Comparison of ENCODE assay signal across 7 cellular contexts in the genomic region with DNA sequence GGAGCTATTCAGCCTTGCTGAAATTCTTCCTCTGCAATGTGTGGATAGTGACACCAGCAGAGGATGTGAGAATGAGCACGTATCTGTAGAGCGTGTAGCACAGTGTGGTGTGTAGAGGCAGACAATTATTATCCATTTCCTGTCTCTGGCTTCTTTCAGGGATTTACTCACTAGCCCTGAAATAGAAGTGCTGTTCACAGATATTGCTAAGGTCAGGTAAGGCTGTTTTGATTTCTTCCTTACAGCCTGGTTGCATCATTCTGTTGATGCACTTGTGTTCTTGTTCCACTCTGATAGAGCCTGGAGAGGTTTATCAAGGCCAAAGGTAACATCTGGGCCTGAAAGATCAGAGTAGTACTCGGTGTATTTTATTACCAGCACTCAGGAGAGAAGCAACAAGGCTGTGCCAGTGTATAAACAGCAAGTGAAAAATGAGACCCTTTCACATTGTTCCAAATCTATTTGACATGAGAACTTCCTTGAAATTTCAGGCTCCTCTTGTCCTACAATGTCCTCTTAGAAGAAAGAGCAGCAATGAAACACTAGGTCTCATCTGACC. TPM values are rescaled to one million over a fixed set of nuclear protein-coding genes. Genes with fewer than 3 reads are reported as not detected.
DNase-seq lines count a peak whose midpoint lies in the region; ATAC-seq, FAIRE-seq and TF ChIP-seq lines count a peak whose summit lies in the region.

No MANE protein-coding gene starts in this region.

- no TSS peak for BruUV-seq in K562 (replicated peaks; lab: Mats Ljungman, UMichigan)

- no peaks in the 10 kb centered on the region for H3K9me1 ChIP-seq in K562 (ENCODE audit: control insufficient read depth, insufficient read depth, low read length)

- POLR2A ChIA-PET in K562 (lab: Yijun Ruan, JAX), result interaction anchor here (1.2 to 1.4 kb wide), 3 partner anchors 16 to 37 kb away, joined by 3 to 4 read pairs (median 3); a partner anchor contains a TSS

- intact Hi-C loops in K562 (cut with micrococcal nuclease), result loop anchor here (1.0 to 2.0 kb wide), 2 partner anchors 14 to 31 kb away; no protein-coding TSS in a partner anchor

- in situ Hi-C loops in K562 (cut with MboI), result no loop called here

- H2AFZ ChIP-seq in K562 (ENCODE audit: low read depth, low read length), result 0 out of 2 replicates have a peak overlapping the region, but pooled peaks have one; percentile 21

- H3K79me2 ChIP-seq in K562 (ENCODE audit: control insufficient read depth, insufficient read depth, low read length), result no peaks in the 10 kb centered on the region

- TF ChIP-seq RAD21 in K562 (CRISPR knock-in tag; conservative IDR thresholded peaks at IDR 0.05 in 1 of 2, IDR thresholded peaks at IDR 0.05 in 1 of 2), result peak in 1 of 2 experiments; percentile 54; a peak in 2 of 4 replicates

- CTCF ChIA-PET in K562 (lab: Yijun Ruan, JAX; ENCODE audit: low intra/inter-chr PET ratio), result no interaction called here

- no peaks in the 10 kb centered on the region for H4K20me1 ChIP-seq in K562 (replicated peaks; ENCODE audit: control insufficient read depth, insufficient read depth, low read length)

- FAIRE-seq in K562 (lab: Jason Lieb, UNC), result peak; percentile 86

- H3K27me3 ChIP-seq in K562 (ENCODE audit: control insufficient read depth in 2 of 2, insufficient read depth in 2 of 2, low read length in 2 of 2), result no peaks in the 10 kb centered on the region

- no peaks in the 10 kb centered on the region for H3K9me3 ChIP-seq in K562 (replicated peaks; ENCODE audit: control insufficient read depth, insufficient read depth, low read depth, low read length)

- 7% methylated on average over 3 of the region's 3 CpGs for WGBS in K562 (ENCODE audit: insufficient coverage, low coverage, missing lambda C conversion rate)

- DNase-seq in NCI-H1417 treated with DMSO at 0.1 percent for 48 hours (lab: John Stamatoyannopoulos, UW), result peak; percentile 18
- DNase-seq in K562 (ENCODE audit: extremely low read depth in 1 of 4, low spot score in 3 of 4), result peak; percentile 41 to 79 (median 60)
- DNase-seq in renal cortical epithelial cell (ENCODE audit: low read depth), result peak; percentile 77
- no peak for DNase-seq in NCI-H446 (lab: John Stamatoyannopoulos, UW)
- no peak for DNase-seq in activated CD4-positive, alpha-beta T cell treated with anti-CD3 and anti-CD28 coated beads for 1 hour

- peaks cover 3% of the 10 kb centered on the region; the same call in 1 of the 3 replicates for H3K36me3 ChIP-seq in K562 (ENCODE audit: control insufficient read depth, insufficient read depth, low read length)

- H3K4me3 ChIP-seq in K562, result no peak overlapping the region

- no peak for TF ChIP-seq CTCF in K562 (IDR thresholded peaks at IDR 0.05 in 2 of 3, conservative IDR thresholded peaks at IDR 0.05 in 1 of 3; ENCODE audit: insufficient read depth in 2 of 3, low read depth in 1 of 3, low read length in 3 of 3)

- peak; percentile 100 for TF ChIP-seq EP300 in K562 (IDR thresholded peaks at IDR 0.05; ENCODE audit: low read length)

- no peak for TF ChIP-seq POLR2A in K562 (conservative IDR thresholded peaks at IDR 0.05)

- peak; percentile 58 for ATAC-seq in GM18867 (IDR thresholded peaks at IDR 0.05; ENCODE audit: unreplicated experiment)
- peak; percentile 97 for ATAC-seq in K562
- no peak for ATAC-seq in GM21723 (IDR thresholded peaks at IDR 0.05; ENCODE audit: unreplicated experiment)

- H3K4me1 ChIP-seq in K562 (replicated peaks in 1 of 2; ENCODE audit: control insufficient read depth in 2 of 2, insufficient read depth in 2 of 2, low read length in 2 of 2), result peaks cover 0 to 34% of the 10 kb centered on the region in 2 experiments; a peak in 3 of 5 replicates

- H3K4me2 ChIP-seq in K562 (ENCODE audit: insufficient read depth, low read length), result peak overlapping the region; percentile 50

- peak overlapping the region; percentile 81; the same call in 2 of the 3 replicates for H3K27ac ChIP-seq in K562 (ENCODE audit: extremely low read depth, low read depth, low read length)

- peak overlapping the region in 1 of 2 experiments; percentile 61; a peak in 1 of 4 replicates for H3K9ac ChIP-seq in K562 (ENCODE audit: insufficient read depth in 1 of 2, low read depth in 2 of 2, low read length in 2 of 2)

RNA-seq across cellular contexts. Expression of a gene that starts 16.7 kb away (rescaled TPM):
- total RNA-seq in K562 (2011; cell fraction: chromatin; rRNA removed; ENCODE audit: low replicate concordance), result 22.1 and 29.4 TPM in 2 replicates
- total RNA-seq in K562 (2011; cell fraction: nucleolus; rRNA removed), result 20.8 and 24.9 TPM in 2 replicates
- 25.6 and 31.2 TPM in 2 replicates for total RNA-seq in K562 (2011; cell fraction: nucleoplasm; rRNA removed)
- 13.9 and 15.5 TPM in 2 replicates for total RNA-seq in K562 (2014; rRNA removed)
- 17.8 and 19.7 TPM in 2 replicates for total RNA-seq in K562 (2014; rRNA removed; fragmentation: Illumina TruSeq; extraction: Trizol)
- 5.8 and 6.2 TPM in 2 replicates for total RNA-seq in K562 (2015; rRNA removed; fragmentation: Illumina TruSeq; extraction: Trizol)
- 12.5 and 13.1 TPM in 2 replicates for total RNA-seq in K562 (2021)
- 75.0 and 107 TPM in 2 replicates for polyA plus RNA-seq in K562 (2011; rRNA removed)
- 64.8 and 102 TPM in 2 replicates for polyA plus RNA-seq in K562 (2011; cell fraction: cytosol; rRNA removed)
- 27.6 and 70.1 TPM in 2 replicates for polyA plus RNA-seq in K562 (2011; cell fraction: nucleus; rRNA removed)
- polyA plus RNA-seq in K562 (2012), result 19.8 and 63.2 TPM in 2 replicates
- 20.3 and 21.9 TPM in 2 replicates for polyA plus RNA-seq in K562 (2014; fragmentation: Illumina TruSeq; extraction: Trizol)
- polyA plus RNA-seq in K562 (2014; fragmentation: Nextera tagmentation; extraction: Ambion mirVana), result 10 to 100 TPM; 23.2 to 26.7 TPM
- 11.7 and 13.4 TPM in 2 replicates for polyA plus RNA-seq in K562 (2014; rRNA removed)
- 63.5 and 97.5 TPM in 2 replicates for polyA minus RNA-seq in K562 (2011; rRNA and poly(A)+ RNA removed)
- polyA minus RNA-seq in K562 (2011; cell fraction: cytosol; rRNA and poly(A)+ RNA removed), result 36.9 and 46.0 TPM in 2 replicates
- 10.5 and 31.0 TPM in 2 replicates for polyA minus RNA-seq in K562 (2011; cell fraction: nucleus; rRNA and poly(A)+ RNA removed)
- total RNA-seq in renal cortical epithelial cell, result 4.5 and 17.4 TPM in 2 replicates

RNA-seq across cellular contexts. Expression of a gene that starts 36.4 kb away (rescaled TPM):
- 34.6 and 42.7 TPM in 2 replicates for total RNA-seq in K562 (2011; cell fraction: chromatin; rRNA removed; ENCODE audit: low replicate concordance)
- total RNA-seq in K562 (2011; cell fraction: nucleolus; rRNA removed), result 39.7 and 40.9 TPM in 2 replicates
- total RNA-seq in K562 (2011; cell fraction: nucleoplasm; rRNA removed), result 44.7 and 64.3 TPM in 2 replicates
- 21.1 and 33.9 TPM in 2 replicates for total RNA-seq in K562 (2014; rRNA removed)
- 24.7 and 25.8 TPM in 2 replicates for total RNA-seq in K562 (2014; rRNA removed; fragmentation: Illumina TruSeq; extraction: Trizol)
- 20.9 and 22.1 TPM in 2 replicates for total RNA-seq in K562 (2015; rRNA removed; fragmentation: Illumina TruSeq; extraction: Trizol)
- 24.6 and 25.1 TPM in 2 replicates for total RNA-seq in K562 (2021)
- polyA plus RNA-seq in K562 (2011; rRNA removed), result 48.1 and 53.4 TPM in 2 replicates
- polyA plus RNA-seq in K562 (2011; cell fraction: cytosol; rRNA removed), result 45.7 and 51.0 TPM in 2 replicates
- 104 and 138 TPM in 2 replicates for polyA plus RNA-seq in K562 (2011; cell fraction: nucleus; rRNA removed)
- polyA plus RNA-seq in K562 (2012), result 19.2 and 29.0 TPM in 2 replicates
- polyA plus RNA-seq in K562 (2014; fragmentation: Illumina TruSeq; extraction: Trizol), result 23.3 and 26.6 TPM in 2 replicates
- 10 to 100 TPM; 23.6 to 30.6 TPM for polyA plus RNA-seq in K562 (2014; fragmentation: Nextera tagmentation; extraction: Ambion mirVana)
- 38.0 and 56.9 TPM in 2 replicates for polyA plus RNA-seq in K562 (2014; rRNA removed)
- 26.3 and 29.4 TPM in 2 replicates for polyA minus RNA-seq in K562 (2011; rRNA and poly(A)+ RNA removed)
- 14.8 and 17.8 TPM in 2 replicates for polyA minus RNA-seq in K562 (2011; cell fraction: cytosol; rRNA and poly(A)+ RNA removed)
- polyA minus RNA-seq in K562 (2011; cell fraction: nucleus; rRNA and poly(A)+ RNA removed), result 12.9 and 15.8 TPM in 2 replicates
- 10.9 and 14.0 TPM in 2 replicates for total RNA-seq in renal cortical epithelial cell

RNA-seq across cellular contexts. Expression of a gene that starts 38.0 kb away (rescaled TPM):
- 25.9 and 27.2 TPM in 2 replicates for total RNA-seq in K562 (2011; cell fraction: chromatin; rRNA removed; ENCODE audit: low replicate concordance)
- 12.0 and 12.2 TPM in 2 replicates for total RNA-seq in K562 (2011; cell fraction: nucleolus; rRNA removed)
- total RNA-seq in K562 (2011; cell fraction: nucleoplasm; rRNA removed), result 19.9 and 28.7 TPM in 2 replicates
- total RNA-seq in K562 (2014; rRNA removed) (32.8 and 34.6 TPM in 2 replicates), K562 (2014; rRNA removed; fragmentation: Illumina TruSeq; extraction: Trizol) (54.0 and 62.1 TPM in 2 replicates), K562 (2015; rRNA removed; fragmentation: Illumina TruSeq; extraction: Trizol) (54.3 and 60.0 TPM in 2 replicates), K562 (2021) (69.1 and 70.7 TPM in 2 replicates), renal cortical epithelial cell (70.0 and 98.3 TPM in 2 replicates)
- polyA plus RNA-seq in K562 (2011; rRNA removed) (64.3 and 69.8 TPM in 2 replicates), K562 (2014; fragmentation: Illumina TruSeq; extraction: Trizol) (46.3 and 50.1 TPM in 2 replicates), K562 (2014; fragmentation: Nextera tagmentation; extraction: Ambion mirVana) (1 to 10 TPM; 7.8 to 8.5 TPM), K562 (2014; rRNA removed) (34.1 and 39.2 TPM in 2 replicates)
- polyA plus RNA-seq in K562 (2011; cell fraction: cytosol; rRNA removed), result 17.7 and 26.3 TPM in 2 replicates
- polyA plus RNA-seq in K562 (2011; cell fraction: nucleus; rRNA removed), result 19.2 and 24.4 TPM in 2 replicates
- 42.1 and 56.5 TPM in 2 replicates for polyA plus RNA-seq in K562 (2012)
- polyA minus RNA-seq in K562 (2011; rRNA and poly(A)+ RNA removed), result 49.5 and 51.2 TPM in 2 replicates
- 23.7 and 30.0 TPM in 2 replicates for polyA minus RNA-seq in K562 (2011; cell fraction: cytosol; rRNA and poly(A)+ RNA removed)
- polyA minus RNA-seq in K562 (2011; cell fraction: nucleus; rRNA and poly(A)+ RNA removed), result 11.0 and 18.7 TPM in 2 replicates

RNA-seq across cellular contexts. Expression of a gene that starts 59.1 kb away (rescaled TPM):
- total RNA-seq in K562 (2011; cell fraction: chromatin; rRNA removed; ENCODE audit: low replicate concordance), result 121 and 156 TPM in 2 replicates
- total RNA-seq in K562 (2011; cell fraction: nucleolus; rRNA removed), result 140 and 161 TPM in 2 replicates
- 154 and 165 TPM in 2 replicates for total RNA-seq in K562 (2011; cell fraction: nucleoplasm; rRNA removed)
- total RNA-seq in K562 (2014; rRNA removed), result 52.9 and 60.2 TPM in 2 replicates
- 70.5 and 80.5 TPM in 2 replicates for total RNA-seq in K562 (2014; rRNA removed; fragmentation: Illumina TruSeq; extraction: Trizol)
- total RNA-seq in K562 (2015; rRNA removed; fragmentation: Illumina TruSeq; extraction: Trizol), result 51.7 and 54.3 TPM in 2 replicates
- 43.5 and 50.6 TPM in 2 replicates for total RNA-seq in K562 (2021)
- 162 and 172 TPM in 2 replicates for polyA plus RNA-seq in K562 (2011; rRNA removed)
- 68.0 and 106 TPM in 2 replicates for polyA plus RNA-seq in K562 (2011; cell fraction: cytosol; rRNA removed)
- polyA plus RNA-seq in K562 (2011; cell fraction: nucleus; rRNA removed), result 84.5 and 118 TPM in 2 replicates
- 40.9 and 52.4 TPM in 2 replicates for polyA plus RNA-seq in K562 (2012)
- 72.3 and 78.6 TPM in 2 replicates for polyA plus RNA-seq in K562 (2014; fragmentation: Illumina TruSeq; extraction: Trizol)
- polyA plus RNA-seq in K562 (2014; fragmentation: Nextera tagmentation; extraction: Ambion mirVana), result 100 to 1,000 TPM; 101 to 116 TPM
- 65.5 and 77.0 TPM in 2 replicates for polyA plus RNA-seq in K562 (2014; rRNA removed)
- 125 and 131 TPM in 2 replicates for polyA minus RNA-seq in K562 (2011; rRNA and poly(A)+ RNA removed)
- 82.0 and 107 TPM in 2 replicates for polyA minus RNA-seq in K562 (2011; cell fraction: cytosol; rRNA and poly(A)+ RNA removed)
- 38.6 and 73.9 TPM in 2 replicates for polyA minus RNA-seq in K562 (2011; cell fraction: nucleus; rRNA and poly(A)+ RNA removed)
- 138 and 165 TPM in 2 replicates for total RNA-seq in renal cortical epithelial cell

Comparison
In these comparisons a context has a peak if more than half of its experiments do, and no peak if none do; other contexts are left out.
1. DNase-seq: peak in NCI-H1417 treated with DMSO at 0.1 percent for 48 hours (single experiment), K562 (4 of 4) and renal cortical epithelial cell (single experiment); none in NCI-H446 (0 of 2) and activated CD4-positive, alpha-beta T cell treated with anti-CD3 and anti-CD28 coated beads for 1 hour (single experiment).